In the genomic region with DNA sequence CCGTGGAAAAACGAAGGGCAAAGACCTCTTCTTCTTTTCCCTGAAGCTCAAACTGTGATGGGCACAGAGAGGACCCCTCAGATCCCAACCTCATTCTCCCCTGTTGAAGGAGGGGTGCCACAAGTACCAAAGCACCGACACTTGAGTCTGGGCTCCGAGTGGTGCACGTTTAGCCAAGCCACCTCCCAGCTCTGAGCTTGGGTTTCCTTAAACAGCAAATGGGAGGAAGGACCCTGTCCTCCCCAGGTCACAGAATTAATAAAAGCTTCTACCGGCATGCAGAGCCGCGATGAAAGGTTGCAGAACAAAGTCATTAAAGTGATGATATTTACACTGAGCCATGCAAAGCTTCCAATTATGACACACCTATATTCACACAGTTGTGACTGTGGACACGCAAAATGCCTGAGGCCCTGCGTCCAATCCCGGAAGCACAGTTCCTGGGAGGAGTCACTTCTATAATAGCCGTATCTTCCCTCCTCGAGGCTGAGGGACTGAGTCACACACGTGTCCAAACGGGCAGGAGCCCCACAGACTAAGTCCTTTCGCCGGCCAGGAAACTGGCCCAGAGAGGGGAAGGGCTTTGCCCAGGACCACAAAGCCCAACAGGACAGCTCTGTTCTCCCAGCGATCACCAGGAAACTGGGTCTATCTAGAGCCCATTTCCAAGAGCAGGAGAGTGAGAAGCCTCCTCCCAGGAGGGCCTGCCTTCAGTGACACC, we compare ENCODE assay signal across 8 cellular contexts. TPM values are rescaled to one million over a fixed set of nuclear protein-coding genes. Genes with fewer than 3 reads are reported as not detected.
DNase-seq lines count a peak whose midpoint lies in the region; ATAC-seq and TF ChIP-seq lines count a peak whose summit lies in the region.

No MANE protein-coding gene starts in this region.

- H3K27ac ChIP-seq in BLaER1 = peak overlapping the region; percentile 98
- H3K27ac ChIP-seq in testis = peak overlapping the region; percentile 91 to 98

- intact Hi-C loops in lower leg skin (cut with DNase I; ENCODE audit: low total_unique reads) = no loop called here
- intact Hi-C loops in testis (cut with DNase I; ENCODE audit: low total_unique reads) = no loop called here

- peaks cover 34% of the 10 kb centered on the region for H4K20me1 ChIP-seq in BLaER1

- TF ChIP-seq POLR2A in lower leg skin (IDR thresholded peaks at IDR 0.05) = no peak
- TF ChIP-seq POLR2A in testis (IDR thresholded peaks at IDR 0.05) = no peak

- ATAC-seq in HG03196 (IDR thresholded peaks at IDR 0.05; ENCODE audit: unreplicated experiment) (no peak), HG03139 (IDR thresholded peaks at IDR 0.05; ENCODE audit: unreplicated experiment) (no peak)

- WGBS in lower leg skin, 2 donors = 5% methylated on average over 18 of the region's 18 CpGs
- 10 to 12% methylated on average over 11 to 18 of the region's 18 CpGs for WGBS in testis, 2 donors

- H3K36me3 ChIP-seq in BLaER1 = peaks cover 13% of the 10 kb centered on the region
- no peaks in the 10 kb centered on the region for H3K36me3 ChIP-seq in testis (ENCODE audit: low read depth, missing control alignments)

- H3K9ac ChIP-seq in BLaER1 = peak overlapping the region; percentile 98

- peaks cover 39% of the 10 kb centered on the region for H3K4me1 ChIP-seq in BLaER1
- peaks cover 49% of the 10 kb centered on the region for H3K4me1 ChIP-seq in testis

- H3K4me3 ChIP-seq in BLaER1 (peak overlapping the region; percentile 87), lower leg skin (ENCODE audit: low read depth, poor library complexity, severe bottlenecking) (no peak overlapping the region), testis (peak overlapping the region; percentile 56 to 57)

- H3K27me3 ChIP-seq in BLaER1 (no peaks in the 10 kb centered on the region), testis (no peaks in the 10 kb centered on the region)

- DNase-seq in HK-2 (ENCODE audit: unreplicated experiment) (peak; percentile 80), SHP77 treated with DMSO at 0.1 percent for 48 hours (lab: John Stamatoyannopoulos, UW) (peak; percentile 60), dermis blood vessel endothelial cell (peak; percentile 92), lower leg skin (ENCODE audit: low spot score in 2 of 2) (peak; percentile 78 to 95), testis (peak; percentile 66)

- no peaks in the 10 kb centered on the region for H3K9me3 ChIP-seq in BLaER1
- no peaks in the 10 kb centered on the region for H3K9me3 ChIP-seq in testis

- TF ChIP-seq CTCF in lower leg skin (IDR thresholded peaks at IDR 0.05) (no peak), testis (IDR thresholded peaks at IDR 0.05) (no peak)

- peak overlapping the region; percentile 82 for H3K4me2 ChIP-seq in BLaER1

RNA-seq across cellular contexts. Expression of a gene that starts 0.9 kb away (rescaled TPM):
- total RNA-seq in dermis blood vessel endothelial cell (127 and 141 TPM in 2 replicates), lower leg skin (100 to 1,000 TPM; 142 to 258 (median 163) TPM), testis (100 to 1,000 TPM; 133 to 134 TPM)
- 69.2 TPM for polyA plus RNA-seq in testis (ENCODE audit: insufficient read depth, low read depth, low replicate concordance)

RNA-seq across cellular contexts. Expression of a gene that starts 45.3 kb away (rescaled TPM):
- total RNA-seq in dermis blood vessel endothelial cell = 36.2 and 49.4 TPM in 2 replicates
- 10 to 100 TPM; 27.9 to 67.4 (median 40.7) TPM for total RNA-seq in lower leg skin
- total RNA-seq in testis = 10 to 100 TPM; 35.4 to 66.5 TPM
- polyA plus RNA-seq in testis (ENCODE audit: insufficient read depth, low read depth, low replicate concordance) = 25.2 TPM
